Comparison of ENCODE assay signal across 10 cellular contexts in genomic region chr2:130608281-130609063, GRCh38. TPM values are rescaled to one million over a fixed set of nuclear protein-coding genes. Genes with fewer than 3 reads are reported as not detected.
"Had no signal": no experiment of that assay in that cellular context is flagged by ENCODE, and none has a peak within 500 bp of the region (broad histone marks: within the 10 kb centered on the region; RNA-seq: fewer than 3 reads in every experiment).

No MANE protein-coding gene starts in this region.

RNA-seq across cellular contexts. Expression of gene POTEJ, which starts 2.8 kb away (rescaled TPM):
- total RNA-seq: activated CD4-positive, alpha-beta memory T cell treated with anti-CD3 and anti-CD28 coated beads, Interleukin-2, amount 10 ng/mL, durations not matched to agents 7 days and 5 days; activated CD4-positive, alpha-beta T cell treated with anti-CD3 and anti-CD28 coated beads for 36 hours; activated CD4-positive, alpha-beta T cell treated with anti-CD3 and anti-CD28 coated beads, Interleukin-2, amount 10 ng/mL, durations not matched to agents 7 days and 5 days; activated CD8-positive, alpha-beta memory T cell treated with anti-CD3 and anti-CD28 coated beads, Interleukin-2, amount 10 ng/mL, durations not matched to agents 7 days and 5 days; activated CD8-positive, alpha-beta T cell treated with anti-CD3 and anti-CD28 coated beads, Interleukin-2, amount 10 ng/mL, durations not matched to agents 7 days and 5 days; activated naive CD8-positive, alpha-beta T cell treated with anti-CD3 and anti-CD28 coated beads, Interleukin-2, amount 10 ng/mL, durations not matched to agents 7 days and 5 days; activated T-helper 2 cell treated with anti-CD3 and anti-CD28 coated beads, Interferon-gamma antibody, Interleukin-2, Interleukin-4, amounts not matched to agents 10 μg/mL and 5 μg/mL and 100 μg/mL, durations not matched to agents 14 hours and 24 hours and 36 hours; astrocyte; bronchial epithelial cell had no signal
- polyA plus RNA-seq: adipose tissue had no signal

RNA-seq across cellular contexts. Expression of gene CFC1, which starts 9.1 kb away (rescaled TPM):
- total RNA-seq: activated CD4-positive, alpha-beta memory T cell treated with anti-CD3 and anti-CD28 coated beads, Interleukin-2, amount 10 ng/mL, durations not matched to agents 7 days and 5 days; activated CD4-positive, alpha-beta T cell treated with anti-CD3 and anti-CD28 coated beads for 36 hours; activated CD4-positive, alpha-beta T cell treated with anti-CD3 and anti-CD28 coated beads, Interleukin-2, amount 10 ng/mL, durations not matched to agents 7 days and 5 days; activated CD8-positive, alpha-beta memory T cell treated with anti-CD3 and anti-CD28 coated beads, Interleukin-2, amount 10 ng/mL, durations not matched to agents 7 days and 5 days; activated CD8-positive, alpha-beta T cell treated with anti-CD3 and anti-CD28 coated beads, Interleukin-2, amount 10 ng/mL, durations not matched to agents 7 days and 5 days; activated naive CD8-positive, alpha-beta T cell treated with anti-CD3 and anti-CD28 coated beads, Interleukin-2, amount 10 ng/mL, durations not matched to agents 7 days and 5 days; activated T-helper 2 cell treated with anti-CD3 and anti-CD28 coated beads, Interferon-gamma antibody, Interleukin-2, Interleukin-4, amounts not matched to agents 10 μg/mL and 5 μg/mL and 100 μg/mL, durations not matched to agents 14 hours and 24 hours and 36 hours; astrocyte; bronchial epithelial cell had no signal
